20 cellular contexts compared by ENCODE assay signal in the genomic region with DNA sequence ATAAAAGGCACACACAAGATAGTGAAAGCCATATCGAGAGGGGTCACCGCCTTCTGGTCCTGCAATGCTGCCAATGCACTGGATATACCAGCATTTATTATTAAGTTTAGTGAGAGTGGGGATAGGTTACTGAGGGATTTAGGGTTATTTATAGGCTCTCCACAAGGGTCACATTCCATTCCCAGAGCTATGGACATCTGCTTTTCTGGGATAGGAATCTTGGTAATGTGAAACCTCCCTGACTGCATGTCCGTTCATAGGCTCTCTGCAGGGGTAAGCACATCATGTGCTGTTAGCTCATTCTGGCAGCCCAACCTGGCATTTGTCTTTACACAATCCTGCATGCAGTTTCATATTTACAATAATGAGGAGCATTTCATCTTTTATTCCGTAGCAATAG. TPM values are rescaled to one million over a fixed set of nuclear protein-coding genes. Genes with fewer than 3 reads are reported as not detected.
"Had no signal": no experiment of that assay in that cellular context is flagged by ENCODE, and none has a peak within 500 bp of the region (broad histone marks: within the 10 kb centered on the region; RNA-seq: fewer than 3 reads in every experiment).

No MANE protein-coding gene starts in this region.

RNA-seq across cellular contexts. Expression of a gene that starts 21.4 kb away (rescaled TPM):
- total RNA-seq: activated CD4-positive, alpha-beta memory T cell treated with anti-CD3 and anti-CD28 coated beads for 36 hours; activated CD4-positive, alpha-beta T cell treated with anti-CD3 and anti-CD28 coated beads, Interleukin-2, amount 10 ng/mL, durations not matched to agents 24 days and 14 days; activated CD8-positive, alpha-beta memory T cell treated with anti-CD3 and anti-CD28 coated beads for 36 hours; activated naive CD4-positive, alpha-beta T cell treated with anti-CD3 and anti-CD28 coated beads for 36 hours; activated naive CD8-positive, alpha-beta T cell treated with anti-CD3 and anti-CD28 coated beads for 36 hours; activated T-helper 1 cell treated with anti-CD3 and anti-CD28 coated beads, Interleukin-12 subunit alpha, Interleukin-12 subunit beta, Interleukin-2, Interleukin-4 antibody, amounts not matched to agents 30 ng/mL and 10 ng/mL and 1 ng/mL, durations not matched to agents 14 hours and 24 hours and 36 hours; cardiac septum; chondrocyte; endothelial cell of umbilical vein; foreskin keratinocyte; left cardiac atrium; lower leg skin; natural killer cell; occipital lobe; psoas muscle; right atrium auricular region; testis; transverse colon; urinary bladder had no signal
- polyA plus RNA-seq: endothelial cell of umbilical vein, esophagus, foreskin keratinocyte, urinary bladder had no signal
